ENCODE assay signal across 1 cellular context in the genomic region with DNA sequence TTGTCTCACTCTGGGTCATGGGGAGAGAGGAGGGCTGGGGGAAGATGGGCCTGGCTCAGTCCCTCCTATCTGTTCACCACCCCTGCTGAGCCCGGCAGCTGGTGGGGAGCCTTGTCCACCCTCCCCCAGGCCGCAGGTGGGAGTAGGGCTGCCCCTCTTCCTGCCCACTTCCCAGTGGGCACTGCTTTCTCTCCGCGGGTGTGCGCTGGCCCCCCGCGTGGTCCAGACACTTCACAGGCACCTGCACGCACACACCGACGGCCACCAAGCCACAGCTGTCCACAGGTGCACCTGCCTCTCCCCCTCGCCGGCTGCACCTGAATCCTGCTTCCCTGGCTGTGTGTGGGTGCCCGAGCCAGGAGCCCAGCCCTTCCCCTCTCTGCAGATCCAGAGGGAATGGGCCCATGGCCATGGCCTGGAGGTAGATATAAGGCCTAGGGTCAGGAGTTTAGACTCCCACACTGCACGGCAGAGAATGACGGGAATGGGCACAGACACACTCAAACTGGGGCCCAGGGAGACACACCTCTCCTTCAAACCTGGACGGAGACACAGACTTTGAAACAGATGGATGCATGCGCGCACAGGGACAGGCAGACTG.
TF ChIP-seq lines count a peak whose summit lies in the region.

No MANE protein-coding gene starts in this region.

TF ChIP-seq in SK-N-SH treated with all-trans-retinoic acid at 6 μM for 48 hours, 23 proteins besides CTCF, POLR2A, EP300 and RAD21 (continued from another document):
- TF ChIP-seq TSHZ2 (CRISPR knock-in tag; IDR thresholded peaks at IDR 0.05): no peak
- no peak for TF ChIP-seq GLIS3 (CRISPR knock-in tag; IDR thresholded peaks at IDR 0.05)
- TF ChIP-seq SNAI2 (CRISPR knock-in tag; IDR thresholded peaks at IDR 0.05): no peak
- no peak for TF ChIP-seq TOX (CRISPR knock-in tag; IDR thresholded peaks at IDR 0.05; ENCODE audit: borderline replicate concordance)
- TF ChIP-seq ZNF8 (CRISPR knock-in tag; IDR thresholded peaks at IDR 0.05): no peak
- TF ChIP-seq ARNTL (CRISPR knock-in tag; IDR thresholded peaks at IDR 0.05; ENCODE audit: borderline replicate concordance, low read depth): no peak
- no peak for TF ChIP-seq ZC3H10 (CRISPR knock-in tag; IDR thresholded peaks at IDR 0.05)
- no peak for TF ChIP-seq POU6F1 (CRISPR knock-in tag; IDR thresholded peaks at IDR 0.05; ENCODE audit: borderline replicate concordance, low read depth)
